ENCODE assay signal across 17 cellular contexts in genomic region chr4:39285853-39286252, GRCh38.
DNase-seq lines count a peak whose midpoint lies in the region; ATAC-seq and TF ChIP-seq lines count a peak whose summit lies in the region.
"Had no signal": no experiment of that assay in that cellular context is flagged by ENCODE, and none has a peak within 500 bp of the region (broad histone marks: within the 10 kb centered on the region; RNA-seq: fewer than 3 reads in every experiment).

No MANE protein-coding gene starts in this region.

- no peaks in the 10 kb centered on the region for H3K9me2 ChIP-seq in GM23338 (ENCODE audit: insufficient read depth)

- POLR2A ChIA-PET in activated CD4-positive, alpha-beta memory T cell treated with anti-CD3 and anti-CD28 coated beads, Interleukin-2, amount 10 ng/mL, durations not matched to agents 7 days and 5 days (lab: Charles Lee) = interaction anchor here (2.1 kb wide), 1 partner anchor 173 kb away, joined by 6 read pairs; the partner anchor contains the start of genes LIAS and RPL9
- POLR2A ChIA-PET in activated CD4-positive, alpha-beta memory T cell treated with anti-CD3 and anti-CD28 coated beads for 36 hours (lab: Charles Lee) = interaction anchor here (1.5 kb wide), 1 partner anchor 173 kb away, joined by 4 read pairs; the partner anchor contains the start of genes LIAS and RPL9

- H4K20me1 ChIP-seq in GM23338 (replicated peaks; ENCODE audit: insufficient read depth) = no peaks in the 10 kb centered on the region
- H4K20me1 ChIP-seq: BLaER1 treated with 17β-estradiol and CSF1 and Interleukin-3, amounts not matched to agents 10 nM and 100 nM had no signal

- peaks cover 20% of the 10 kb centered on the region for H3K36me3 ChIP-seq in GM23338 (ENCODE audit: insufficient read depth)

- H3K27me3 ChIP-seq in GM23338 (ENCODE audit: insufficient read depth) = no peaks in the 10 kb centered on the region
- H3K27me3 ChIP-seq: BLaER1 treated with 17β-estradiol and CSF1 and Interleukin-3, amounts not matched to agents 10 nM and 100 nM had no signal

- no peaks in the 10 kb centered on the region for H3K79me2 ChIP-seq in GM23338 (replicated peaks; ENCODE audit: insufficient read depth)

- H3K4me2 ChIP-seq in GM23338 = no peak overlapping the region
- H3K4me2 ChIP-seq: BLaER1 treated with 17β-estradiol and CSF1 and Interleukin-3, amounts not matched to agents 10 nM and 100 nM had no signal

- peaks cover 55% of the 10 kb centered on the region for H3K36me3 Mint-ChIP-seq in activated CD4-positive, alpha-beta memory T cell treated with anti-CD3 and anti-CD28 coated beads, Interleukin-2, amount 10 ng/mL, durations not matched to agents 7 days and 5 days (ENCODE audit: low read depth)
- H3K36me3 Mint-ChIP-seq in activated CD4-positive, alpha-beta memory T cell treated with anti-CD3 and anti-CD28 coated beads for 36 hours = peaks cover 38% of the 10 kb centered on the region
- peaks cover 52% of the 10 kb centered on the region for H3K36me3 Mint-ChIP-seq in GM23338 (ENCODE audit: low read depth)
- peaks cover 38% of the 10 kb centered on the region for H3K36me3 Mint-ChIP-seq in chondrocyte (ENCODE audit: low read depth)
- peaks cover 82% of the 10 kb centered on the region for H3K36me3 Mint-ChIP-seq in nephron progenitor cell (ENCODE audit: low read depth)
- H3K36me3 Mint-ChIP-seq in stimulated activated naive B cell treated with anti-CD40 and anti-IgM and Interleukin-4, amounts not matched to agents 10 μg/mL and 1 μg/mL and 100 μg/mL, for 72 hours = peaks cover 30 to 57% of the 10 kb centered on the region in 2 donors

- no peaks in the 10 kb centered on the region for H3K27me3 Mint-ChIP-seq in activated CD4-positive, alpha-beta memory T cell treated with anti-CD3 and anti-CD28 coated beads, Interleukin-2, amount 10 ng/mL, durations not matched to agents 7 days and 5 days
- no peaks in the 10 kb centered on the region for H3K27me3 Mint-ChIP-seq in activated CD4-positive, alpha-beta memory T cell treated with anti-CD3 and anti-CD28 coated beads for 36 hours
- H3K27me3 Mint-ChIP-seq in GM23338 (ENCODE audit: insufficient read depth, low read depth, poor library complexity) (peaks cover 6% of the 10 kb centered on the region), chondrocyte (ENCODE audit: low read depth) (no peaks in the 10 kb centered on the region), nephron progenitor cell (ENCODE audit: low read depth, poor library complexity) (no peaks in the 10 kb centered on the region)
- no peaks in the 10 kb centered on the region for H3K27me3 Mint-ChIP-seq in stimulated activated naive B cell treated with anti-CD40 and anti-IgM and Interleukin-4, amounts not matched to agents 10 μg/mL and 1 μg/mL and 100 μg/mL, for 72 hours

- H3F3A ChIP-seq in GM23338 (replicated peaks; ENCODE audit: low read depth) = no peaks in the 10 kb centered on the region

- CTCF ChIA-PET in activated CD4-positive, alpha-beta memory T cell treated with anti-CD3 and anti-CD28 coated beads, Interleukin-2, amount 10 ng/mL, durations not matched to agents 7 days and 5 days (lab: Charles Lee) = interaction anchor here (1.3 to 2.1 kb wide), 2 partner anchors 9 to 43 kb away, joined by 3 to 5 read pairs; no protein-coding TSS in a partner anchor
- CTCF ChIA-PET in activated CD4-positive, alpha-beta memory T cell treated with anti-CD3 and anti-CD28 coated beads for 36 hours (lab: Charles Lee) = interaction anchor here (0.6 to 1.0 kb wide), 2 partner anchors 9 to 861 kb away, joined by 3 read pairs; no protein-coding TSS in a partner anchor

- no peak for ATAC-seq in GM23338
- no peak for ATAC-seq in stimulated activated naive B cell treated with anti-CD40 and anti-IgM and Interleukin-4, amounts not matched to agents 10 μg/mL and 1 μg/mL and 100 μg/mL, for 72 hours (replicated peaks)

- TF ChIP-seq CTCF in GM23338 (conservative IDR thresholded peaks at IDR 0.05; ENCODE audit: low read depth in 2 of 2) (no peak), chondrocyte (IDR thresholded peaks at IDR 0.05) (no peak), nephron progenitor cell (IDR thresholded peaks at IDR 0.05) (no peak)

- intact Hi-C loops in activated CD4-positive, alpha-beta memory T cell treated with anti-CD3 and anti-CD28 coated beads for 36 hours (cut with micrococcal nuclease) = loop anchor here (2.0 to 5.0 kb wide), 2 partner anchors 67 to 384 kb away; no protein-coding TSS in a partner anchor

- DNase-seq in activated CD4-positive, alpha-beta memory T cell treated with anti-CD3 and anti-CD28 coated beads, Interleukin-2, amount 10 ng/mL, durations not matched to agents 7 days and 5 days = no peak
- DNase-seq in activated CD4-positive, alpha-beta memory T cell treated with anti-CD3 and anti-CD28 coated beads for 36 hours = no peak
- DNase-seq in GM23338 (ENCODE audit: low spot score) (no peak), chondrocyte (ENCODE audit: low spot score) (no peak), nephron progenitor cell (no peak), Kasumi-1 (lab: John Stamatoyannopoulos, UW) (no peak), iPS-NIHi7 (ENCODE audit: extremely low spot score) (no peak)
- DNase-seq in stimulated activated naive B cell treated with anti-CD40 and anti-IgM and Interleukin-4, amounts not matched to agents 10 μg/mL and 1 μg/mL and 100 μg/mL, for 72 hours = no peak
- DNase-seq: GF-D8; GM23248; NCI-H1417 treated with DMSO at 0.1 percent for 48 hours; NCI-H2029; NCI-H2171; NCI-H446; NK-92 treated with Interleukin-12 subunit alpha and Interleukin-12 subunit beta, amount 100 ng/mL, for 24 hours had no signal

- no peak overlapping the region for H3K4me3 Mint-ChIP-seq in activated CD4-positive, alpha-beta memory T cell treated with anti-CD3 and anti-CD28 coated beads, Interleukin-2, amount 10 ng/mL, durations not matched to agents 7 days and 5 days
- H3K4me3 Mint-ChIP-seq in activated CD4-positive, alpha-beta memory T cell treated with anti-CD3 and anti-CD28 coated beads for 36 hours = no peak overlapping the region
- H3K4me3 Mint-ChIP-seq in GM23338 = no peak overlapping the region
- no peak overlapping the region for H3K4me3 Mint-ChIP-seq in chondrocyte (ENCODE audit: unreplicated experiment)
- no peak overlapping the region for H3K4me3 Mint-ChIP-seq in nephron progenitor cell
- no peak overlapping the region for H3K4me3 Mint-ChIP-seq in stimulated activated naive B cell treated with anti-CD40 and anti-IgM and Interleukin-4, amounts not matched to agents 10 μg/mL and 1 μg/mL and 100 μg/mL, for 72 hours

- no peak overlapping the region for H2AFZ ChIP-seq in GM23338
- H2AFZ ChIP-seq: GM23248 had no signal

- H3K9me3 Mint-ChIP-seq in activated CD4-positive, alpha-beta memory T cell treated with anti-CD3 and anti-CD28 coated beads, Interleukin-2, amount 10 ng/mL, durations not matched to agents 7 days and 5 days = no peaks in the 10 kb centered on the region
- no peaks in the 10 kb centered on the region for H3K9me3 Mint-ChIP-seq in activated CD4-positive, alpha-beta memory T cell treated with anti-CD3 and anti-CD28 coated beads for 36 hours
- H3K9me3 Mint-ChIP-seq in GM23338 = no peaks in the 10 kb centered on the region
- no peaks in the 10 kb centered on the region for H3K9me3 Mint-ChIP-seq in chondrocyte (ENCODE audit: low read depth)
- no peaks in the 10 kb centered on the region for H3K9me3 Mint-ChIP-seq in nephron progenitor cell
- no peaks in the 10 kb centered on the region for H3K9me3 Mint-ChIP-seq in stimulated activated naive B cell treated with anti-CD40 and anti-IgM and Interleukin-4, amounts not matched to agents 10 μg/mL and 1 μg/mL and 100 μg/mL, for 72 hours

- peak overlapping the region; percentile 2 for H3K27ac Mint-ChIP-seq in activated CD4-positive, alpha-beta memory T cell treated with anti-CD3 and anti-CD28 coated beads, Interleukin-2, amount 10 ng/mL, durations not matched to agents 7 days and 5 days
- no peak overlapping the region for H3K27ac Mint-ChIP-seq in activated CD4-positive, alpha-beta memory T cell treated with anti-CD3 and anti-CD28 coated beads for 36 hours
- H3K27ac Mint-ChIP-seq in GM23338 = peak overlapping the region; percentile 45
- peak overlapping the region; percentile 22 for H3K27ac Mint-ChIP-seq in chondrocyte (ENCODE audit: unreplicated experiment)
- peak overlapping the region; percentile 3 for H3K27ac Mint-ChIP-seq in nephron progenitor cell
- no peak overlapping the region for H3K27ac Mint-ChIP-seq in stimulated activated naive B cell treated with anti-CD40 and anti-IgM and Interleukin-4, amounts not matched to agents 10 μg/mL and 1 μg/mL and 100 μg/mL, for 72 hours

- H3K4me1 ChIP-seq in GM23338 (ENCODE audit: insufficient read depth) = no peaks in the 10 kb centered on the region
- H3K4me1 ChIP-seq: BLaER1 treated with 17β-estradiol and CSF1 and Interleukin-3, amounts not matched to agents 10 nM and 100 nM had no signal

- H3K4me1 Mint-ChIP-seq in activated CD4-positive, alpha-beta memory T cell treated with anti-CD3 and anti-CD28 coated beads, Interleukin-2, amount 10 ng/mL, durations not matched to agents 7 days and 5 days = peaks cover 22% of the 10 kb centered on the region
- peaks cover 12% of the 10 kb centered on the region for H3K4me1 Mint-ChIP-seq in activated CD4-positive, alpha-beta memory T cell treated with anti-CD3 and anti-CD28 coated beads for 36 hours (ENCODE audit: low read depth)
- H3K4me1 Mint-ChIP-seq in GM23338 (peaks cover 19% of the 10 kb centered on the region; the same call in 2 of the 3 replicates), chondrocyte (ENCODE audit: low read depth) (peaks cover 9% of the 10 kb centered on the region), nephron progenitor cell (peaks cover 11% of the 10 kb centered on the region)
- H3K4me1 Mint-ChIP-seq in stimulated activated naive B cell treated with anti-CD40 and anti-IgM and Interleukin-4, amounts not matched to agents 10 μg/mL and 1 μg/mL and 100 μg/mL, for 72 hours = no peaks in the 10 kb centered on the region

- H3K27ac ChIP-seq in GM23338 (ENCODE audit: low read depth) = no peak overlapping the region
- H3K27ac ChIP-seq: BLaER1 treated with 17β-estradiol and CSF1 and Interleukin-3, amounts not matched to agents 10 nM and 100 nM; GM23248; HL-60 had no signal

- no peak overlapping the region for H3K4me3 ChIP-seq in GM23338
- H3K4me3 ChIP-seq: BLaER1 treated with 17β-estradiol and CSF1 and Interleukin-3, amounts not matched to agents 10 nM and 100 nM; GM23248 had no signal

TF ChIP-seq in GM23338, 12 proteins besides CTCF, POLR2A, EP300 and RAD21 (continues in another document):
- no peak for TF ChIP-seq ZNF114 (CRISPR knock-in tag; IDR thresholded peaks at IDR 0.05)
- TF ChIP-seq ZNF331 (CRISPR knock-in tag; IDR thresholded peaks at IDR 0.05; ENCODE audit: low read depth) = no peak

Comparison
In these comparisons a context has a peak if more than half of its experiments do, and no peak if none do; other contexts are left out.
1. H3K27ac Mint-ChIP-seq: peak in activated CD4-positive, alpha-beta memory T cell treated with anti-CD3 and anti-CD28 coated beads, Interleukin-2, amount 10 ng/mL, durations not matched to agents 7 days and 5 days (single experiment), GM23338 (single experiment), chondrocyte (single experiment) and nephron progenitor cell (single experiment); none in activated CD4-positive, alpha-beta memory T cell treated with anti-CD3 and anti-CD28 coated beads for 36 hours (single experiment) and stimulated activated naive B cell treated with anti-CD40 and anti-IgM and Interleukin-4, amounts not matched to agents 10 μg/mL and 1 μg/mL and 100 μg/mL, for 72 hours (single experiment).